ENCODE assay signal across 26 cellular contexts in genomic region chr7:69761290-69761922, GRCh38.
"Had no signal": no experiment of that assay in that cellular context is flagged by ENCODE, and none has a peak within 500 bp of the region (broad histone marks: within the 10 kb centered on the region; RNA-seq: fewer than 3 reads in every experiment).

No MANE protein-coding gene starts in this region.

- FAIRE-seq: astrocyte, RCC 7860, TTC549 had no signal

- ATAC-seq: activated CD4-positive, alpha-beta T cell treated with anti-CD3 and anti-CD28 coated beads for 36 hours; activated T-helper 17 cell treated with anti-CD3 and anti-CD28 coated beads, Interleukin-2, amount 50 U/mL, for 72 hours; PC-3; T-cell had no signal

- DNase-seq: activated CD4-positive, alpha-beta memory T cell treated with anti-CD3 and anti-CD28 coated beads, Interleukin-2, amount 10 ng/mL, durations not matched to agents 7 days and 5 days; activated CD4-positive, alpha-beta T cell treated with anti-CD3 and anti-CD28 coated beads for 36 hours; activated CD4-positive, alpha-beta T cell treated with anti-CD3 and anti-CD28 coated beads, Interleukin-2, amount 50 U/mL, for 1 hour; activated gamma-delta T cell; activated naive CD4-positive, alpha-beta T cell treated with anti-CD3 and anti-CD28 coated beads for 36 hours; activated T-cell treated with anti-CD3 and anti-CD28 coated beads for 4 hours; activated T-cell treated with anti-CD3 and anti-CD28 coated beads, Interleukin-2, amount 50 U/mL, for 48 hours; amygdala; Kasumi-1; KBM-7; NCI-H1105 treated with DMSO at 0.1 percent for 48 hours; NCI-H1436 treated with DMSO at 0.1 percent for 48 hours; NCI-H187 treated with DMSO at 0.1 percent for 48 hours; NCI-H2081 treated with DMSO at 0.1 percent for 48 hours; NCI-H446; NCI-H526 treated with DMSO at 0.1 percent for 48 hours; PC-3; SHP77 treated with DMSO at 0.1 percent for 48 hours; T-cell; T-helper 2 cell; T1000 had no signal

- H3K27ac ChIP-seq: VCaP had no signal
